In genomic region chr2:67169417-67170140, GRCh38 we compare ENCODE assay signal across 22 cellular contexts.
DNase-seq lines count a peak whose midpoint lies in the region; ATAC-seq and TF ChIP-seq lines count a peak whose summit lies in the region.
"Had no signal": no experiment of that assay in that cellular context is flagged by ENCODE, and none has a peak within 500 bp of the region (broad histone marks: within the 10 kb centered on the region; RNA-seq: fewer than 3 reads in every experiment).

No MANE protein-coding gene starts in this region.

- H3K4me3 ChIP-seq in breast epithelium, result no peak overlapping the region
- H3K4me3 ChIP-seq in RWPE2 (ENCODE audit: severe bottlenecking), result no peak overlapping the region
- H3K4me3 ChIP-seq in fibroblast of mammary gland (ENCODE audit: control insufficient read depth, low read depth, low read length), result no peak overlapping the region
- H3K4me3 ChIP-seq in skeletal muscle cell (ENCODE audit: low read depth, low read length), result no peak overlapping the region
- H3K4me3 ChIP-seq: BLaER1 treated with 17β-estradiol and CSF1 and Interleukin-3, amounts not matched to agents 10 nM and 100 nM; cardiac muscle cell; lower lobe of right lung had no signal

- intact Hi-C loops in MCF 10A (cut with micrococcal nuclease) (no loop called here), breast epithelium (cut with DNase I; ENCODE audit: low total_unique reads) (no loop called here)

- no peaks in the 10 kb centered on the region for H3K27me3 ChIP-seq in breast epithelium
- H3K27me3 ChIP-seq in RWPE2 (ENCODE audit: insufficient read depth, poor library complexity, severe bottlenecking), result no peaks in the 10 kb centered on the region
- H3K27me3 ChIP-seq: BLaER1 treated with 17β-estradiol and CSF1 and Interleukin-3, amounts not matched to agents 10 nM and 100 nM; cardiac muscle cell had no signal

- H3K27ac Mint-ChIP-seq in MCF 10A (ENCODE audit: low read depth, unreplicated experiment), result no peak overlapping the region
- H3K27ac Mint-ChIP-seq: activated CD4-positive, alpha-beta memory T cell treated with anti-CD3 and anti-CD28 coated beads, Interleukin-2, amount 10 ng/mL, durations not matched to agents 7 days and 5 days; type B pancreatic cell had no signal

- peak; percentile 94 for ATAC-seq in RWPE2 (ENCODE audit: low read depth)
- no peak for ATAC-seq in GM18858 (IDR thresholded peaks at IDR 0.05; ENCODE audit: unreplicated experiment)
- ATAC-seq: lower lobe of right lung, Right ventricle myocardium inferior had no signal

- POLR2A ChIA-PET in MCF 10A (lab: Yijun Ruan, JAX) (interaction anchor here (1.5 kb wide), 1 partner anchor 14 kb away, joined by 3 read pairs; no protein-coding TSS in a partner anchor), GM10248 (lab: Yijun Ruan, JAX) (no interaction called here)

- TF ChIP-seq POLR2A in breast epithelium (IDR thresholded peaks at IDR 0.05), result no peak

- no peaks in the 10 kb centered on the region for H3K4me1 ChIP-seq in breast epithelium
- peaks cover 9% of the 10 kb centered on the region for H3K4me1 ChIP-seq in RWPE2 (ENCODE audit: insufficient read depth, poor library complexity, severe bottlenecking)
- H3K4me1 ChIP-seq: BLaER1 treated with 17β-estradiol and CSF1 and Interleukin-3, amounts not matched to agents 10 nM and 100 nM; lower lobe of right lung had no signal

- H3K36me3 ChIP-seq in breast epithelium (no peaks in the 10 kb centered on the region), RWPE2 (ENCODE audit: low read depth) (no peaks in the 10 kb centered on the region)
- H3K36me3 ChIP-seq: BLaER1 treated with 17β-estradiol and CSF1 and Interleukin-3, amounts not matched to agents 10 nM and 100 nM; cardiac muscle cell; lower lobe of right lung had no signal

- peaks cover 5% of the 10 kb centered on the region for H3K4me1 Mint-ChIP-seq in MCF 10A (ENCODE audit: insufficient read depth, unreplicated experiment)
- H3K4me1 Mint-ChIP-seq: activated CD4-positive, alpha-beta memory T cell treated with anti-CD3 and anti-CD28 coated beads, Interleukin-2, amount 10 ng/mL, durations not matched to agents 7 days and 5 days had no signal

- peak; percentile 23 for DNase-seq in MCF 10A (ENCODE audit: unreplicated experiment)
- no peak for DNase-seq in breast epithelium (ENCODE audit: low spot score in 2 of 2)
- DNase-seq in RWPE2 (ENCODE audit: low spot score), result no peak
- DNase-seq in fibroblast of mammary gland (ENCODE audit: low read depth), result peak; percentile 72
- peak; percentile 11 for DNase-seq in skeletal muscle cell (ENCODE audit: low read depth)
- DNase-seq in GM10248 (ENCODE audit: extremely low spot score), result no peak
- DNase-seq in DMS 273 (lab: John Stamatoyannopoulos, UW; ENCODE audit: unreplicated experiment), result no peak
- DNase-seq: activated CD4-positive, alpha-beta memory T cell treated with anti-CD3 and anti-CD28 coated beads, Interleukin-2, amount 10 ng/mL, durations not matched to agents 7 days and 5 days; activated CD4-positive, CD25-positive, alpha-beta regulatory T cell; activated effector memory CD4-positive, alpha-beta T cell treated with Interleukin-2 at 50 U/mL for 16 hours; dermis blood vessel endothelial cell; hippocampal formation; lower lobe of right lung; NCI-H1694 treated with DMSO at 0.1 percent for 48 hours; NCI-H2171 treated with DMSO at 0.1 percent for 48 hours; NCI-H69 had no signal

- H3K9me3 Mint-ChIP-seq in MCF 10A (ENCODE audit: unreplicated experiment), result no peaks in the 10 kb centered on the region
- H3K9me3 Mint-ChIP-seq: type B pancreatic cell had no signal

- TF ChIP-seq CTCF in MCF 10A (IDR thresholded peaks at IDR 0.05; ENCODE audit: unreplicated experiment), result no peak
- TF ChIP-seq CTCF in breast epithelium (IDR thresholded peaks at IDR 0.05), result no peak
- no peak for TF ChIP-seq CTCF in RWPE2 (IDR thresholded peaks at IDR 0.05; ENCODE audit: poor library complexity, severe bottlenecking)
- TF ChIP-seq CTCF in fibroblast of mammary gland (conservative IDR thresholded peaks at IDR 0.05; ENCODE audit: control insufficient read depth, insufficient read depth, low read depth, low read length), result no peak
- TF ChIP-seq CTCF in GM10248 (IDR thresholded peaks at IDR 0.05; ENCODE audit: control extremely low read depth, extremely low read depth, low read depth, missing control alignments), result no peak

- H3K9me3 ChIP-seq in breast epithelium, result peaks cover 0 to 3% of the 10 kb centered on the region in 2 donors
- H3K9me3 ChIP-seq in RWPE2 (ENCODE audit: severe bottlenecking), result no peaks in the 10 kb centered on the region
- H3K9me3 ChIP-seq: lower lobe of right lung had no signal

- H3K36me3 Mint-ChIP-seq in MCF 10A (ENCODE audit: insufficient read depth, unreplicated experiment), result no peaks in the 10 kb centered on the region

- no peaks in the 10 kb centered on the region for H3K27me3 Mint-ChIP-seq in MCF 10A (ENCODE audit: insufficient read depth, unreplicated experiment)
- H3K27me3 Mint-ChIP-seq: activated CD4-positive, alpha-beta memory T cell treated with anti-CD3 and anti-CD28 coated beads, Interleukin-2, amount 10 ng/mL, durations not matched to agents 7 days and 5 days had no signal

- CTCF ChIA-PET in MCF 10A (lab: Yijun Ruan, JAX), result no interaction called here
- CTCF ChIA-PET in GM10248 (lab: Yijun Ruan, JAX), result interaction anchor here (1.0 kb wide), 1 partner anchor 10 kb away, joined by 3 read pairs; no protein-coding TSS in a partner anchor

- H3K27ac ChIP-seq in breast epithelium (no peak overlapping the region), RWPE2 (ENCODE audit: poor library complexity, severe bottlenecking) (peak overlapping the region; percentile 35)
- H3K27ac ChIP-seq: 22Rv1; BLaER1 treated with 17β-estradiol and CSF1 and Interleukin-3, amounts not matched to agents 10 nM and 100 nM; cardiac muscle cell; lower lobe of right lung had no signal

- no peak overlapping the region for H3K4me3 Mint-ChIP-seq in MCF 10A (ENCODE audit: unreplicated experiment)
- H3K4me3 Mint-ChIP-seq: activated CD4-positive, alpha-beta memory T cell treated with anti-CD3 and anti-CD28 coated beads, Interleukin-2, amount 10 ng/mL, durations not matched to agents 7 days and 5 days; type B pancreatic cell had no signal

- BruUV-seq in MCF 10A (replicated peaks; lab: Mats Ljungman, UMichigan), result no TSS peak

Comparison
In these comparisons a context has a peak if more than half of its experiments do, and no peak if none do; other contexts are left out.
1. DNase-seq: peak in MCF 10A (single experiment), fibroblast of mammary gland (single experiment) and skeletal muscle cell (single experiment); none in breast epithelium (0 of 2), RWPE2 (single experiment), GM10248 (single experiment) and DMS 273 (single experiment).